16 cellular contexts compared by ENCODE assay signal in the genomic region with DNA sequence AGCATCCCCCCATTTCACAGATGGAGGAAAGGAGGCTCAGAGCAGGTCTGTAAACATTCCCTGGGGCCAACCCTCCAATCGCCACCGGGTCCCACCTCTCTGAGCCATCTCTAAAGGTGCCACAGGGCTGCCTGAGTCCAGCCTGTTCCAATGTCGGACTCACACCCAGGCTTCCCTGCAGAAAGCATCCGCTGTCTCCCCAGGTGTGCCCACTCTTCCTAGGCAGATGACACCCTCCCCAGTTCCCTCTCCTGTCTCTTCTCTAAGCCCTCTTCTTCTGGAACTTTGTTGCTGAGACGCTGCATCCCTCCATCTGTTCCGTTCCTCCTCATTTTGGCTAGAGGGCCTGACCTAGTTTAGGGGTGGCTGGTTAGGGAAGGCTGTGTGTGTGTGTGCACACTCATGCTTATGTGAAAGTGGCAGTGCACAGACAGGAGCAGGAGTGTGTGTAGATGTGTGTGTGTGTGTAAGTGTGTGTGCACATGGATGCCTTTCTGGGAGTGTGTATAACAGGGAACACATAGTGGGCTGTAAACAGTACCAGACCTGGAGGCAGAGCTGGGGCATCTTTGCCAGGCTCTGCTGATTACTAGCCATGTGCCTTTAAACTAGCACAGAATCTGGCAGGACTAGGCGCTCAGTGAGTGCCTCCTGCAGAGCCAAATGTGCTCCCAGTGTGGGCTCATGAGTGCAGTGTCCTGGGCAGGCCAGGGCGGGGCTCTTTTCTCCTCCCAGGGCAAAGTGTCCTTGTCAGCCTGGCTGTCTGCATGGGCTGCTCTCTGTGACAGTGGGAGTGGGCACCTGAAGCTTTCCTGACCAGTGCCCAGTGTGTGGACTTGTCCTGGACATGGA.
"Had no signal": no experiment of that assay in that cellular context is flagged by ENCODE, and none has a peak within 500 bp of the region (broad histone marks: within the 10 kb centered on the region; RNA-seq: fewer than 3 reads in every experiment).

No MANE protein-coding gene starts in this region.

- ATAC-seq: activated naive CD4-positive, alpha-beta T cell treated with anti-CD3 and anti-CD28 coated beads, Interleukin-2, amount 50 U/mL, for 72 hours; lower lobe of right lung; naive thymus-derived CD4-positive, alpha-beta T cell had no signal

- H3K27ac ChIP-seq: brain microvascular endothelial cell, esophagus squamous epithelium, lower lobe of right lung, prostate gland, sigmoid colon, thoracic aorta had no signal

- DNase-seq: activated CD4-positive, CD25-positive, alpha-beta regulatory T cell; activated effector memory CD4-positive, alpha-beta T cell treated with anti-CD3 and anti-CD28 coated beads, Interleukin-2, amount 50 U/mL, for 16 hours; activated T-cell treated with anti-CD3 and anti-CD28 coated beads, Interleukin-2, amount 50 U/mL, for 24 hours; amniotic stem cell; brain microvascular endothelial cell; esophagus squamous epithelium; foreskin fibroblast; naive thymus-derived CD4-positive, alpha-beta T cell; sigmoid colon; stimulated activated CD4-positive, alpha-beta T cell treated with anti-CD3 and anti-CD28 coated beads, Interleukin-4, amount 100 ng/mL, for 1 hour; stimulated activated CD8-positive, alpha-beta memory T cell treated with anti-CD3 and anti-CD28 coated beads, Interleukin-4, amount 100 ng/mL, for 48 hours had no signal

- H3K9me3 Mint-ChIP-seq: activated naive CD4-positive, alpha-beta T cell treated with anti-CD3 and anti-CD28 coated beads, Interleukin-2, amount 50 U/mL, for 72 hours; activated T-cell treated with anti-CD3 and anti-CD28 coated beads, Interleukin-2, amount 50 U/mL, for 24 hours; stimulated activated naive CD8-positive, alpha-beta T cell treated with anti-CD3 and anti-CD28 coated beads, Interleukin-15, Interleukin-2, amounts not matched to agents 100 ng/mL and 50 ng/mL, for 24 hours had no signal

- H3K4me1 Mint-ChIP-seq: naive thymus-derived CD4-positive, alpha-beta T cell had no signal

- H3K4me1 ChIP-seq: esophagus squamous epithelium, lower lobe of right lung, prostate gland, sigmoid colon had no signal

- H3K4me3 ChIP-seq: esophagus squamous epithelium, lower lobe of right lung, prostate gland, sigmoid colon, thoracic aorta had no signal

- H3K27ac Mint-ChIP-seq: activated naive CD4-positive, alpha-beta T cell treated with anti-CD3 and anti-CD28 coated beads, Interleukin-2, amount 50 U/mL, for 72 hours; activated T-cell treated with anti-CD3 and anti-CD28 coated beads, Interleukin-2, amount 50 U/mL, for 24 hours; stimulated activated naive CD8-positive, alpha-beta T cell treated with anti-CD3 and anti-CD28 coated beads, Interleukin-15, Interleukin-2, amounts not matched to agents 100 ng/mL and 50 ng/mL, for 24 hours had no signal

- H3K4me3 Mint-ChIP-seq: activated T-cell treated with anti-CD3 and anti-CD28 coated beads, Interleukin-2, amount 50 U/mL, for 24 hours; naive thymus-derived CD4-positive, alpha-beta T cell; stimulated activated naive CD8-positive, alpha-beta T cell treated with anti-CD3 and anti-CD28 coated beads, Interleukin-15, Interleukin-2, amounts not matched to agents 100 ng/mL and 50 ng/mL, for 24 hours had no signal

- H3K36me3 ChIP-seq: brain microvascular endothelial cell, esophagus squamous epithelium, lower lobe of right lung, prostate gland, sigmoid colon, thoracic aorta had no signal

- H3K9me3 ChIP-seq: esophagus squamous epithelium, lower lobe of right lung, prostate gland, sigmoid colon, thoracic aorta had no signal

- H3K36me3 Mint-ChIP-seq: activated naive CD4-positive, alpha-beta T cell treated with anti-CD3 and anti-CD28 coated beads, Interleukin-2, amount 50 U/mL, for 72 hours; naive thymus-derived CD4-positive, alpha-beta T cell had no signal
